15 cellular contexts compared by ENCODE assay signal in genomic region chr5:173020643-173021042, GRCh38. TPM values are rescaled to one million over a fixed set of nuclear protein-coding genes. Genes with fewer than 3 reads are reported as not detected.
DNase-seq lines count a peak whose midpoint lies in the region; TF ChIP-seq lines count a peak whose summit lies in the region.
"Had no signal": no experiment of that assay in that cellular context is flagged by ENCODE, and none has a peak within 500 bp of the region (broad histone marks: within the 10 kb centered on the region; RNA-seq: fewer than 3 reads in every experiment).

No MANE protein-coding gene starts in this region.

- H3K36me3 Mint-ChIP-seq in MCF 10A (ENCODE audit: insufficient read depth, unreplicated experiment): peaks cover 54% of the 10 kb centered on the region

- H3K4me1 Mint-ChIP-seq in MCF 10A (ENCODE audit: insufficient read depth, unreplicated experiment): peaks cover 37% of the 10 kb centered on the region

- H3K4me1 ChIP-seq in breast epithelium (peaks cover 5 to 9% of the 10 kb centered on the region in 2 donors), cardiac muscle cell (ENCODE audit: low read depth) (peaks cover 23% of the 10 kb centered on the region), muscle layer of duodenum (ENCODE audit: control insufficient read depth in 1 of 2, insufficient read depth in 2 of 2, low read length in 2 of 2) (peaks cover 11 to 24% of the 10 kb centered on the region in 2 donors), thyroid gland (peaks cover 59 to 61% of the 10 kb centered on the region in 2 donors)

- H3K4me3 ChIP-seq in breast epithelium: no peak overlapping the region
- H3K4me3 ChIP-seq in cardiac muscle cell: no peak overlapping the region
- no peak overlapping the region for H3K4me3 ChIP-seq in muscle layer of duodenum (ENCODE audit: low read depth in 1 of 2, low read length in 2 of 2)
- H3K4me3 ChIP-seq in thyroid gland (replicated peaks in 1 of 3): no peak overlapping the region
- H3K4me3 ChIP-seq: skin epidermis had no signal

- intact Hi-C loops in MCF 10A (cut with micrococcal nuclease): no loop called here
- intact Hi-C loops in breast epithelium (cut with DNase I; ENCODE audit: low total_unique reads): no loop called here
- intact Hi-C loops in thyroid gland (cut with DNase I): no loop called here

- H3K4me3 Mint-ChIP-seq in MCF 10A (ENCODE audit: unreplicated experiment): no peak overlapping the region
- H3K4me3 Mint-ChIP-seq: activated naive CD8-positive, alpha-beta T cell treated with anti-CD3 and anti-CD28 coated beads, Interleukin-2, amount 50 U/mL, for 24 hours; naive thymus-derived CD8-positive, alpha-beta T cell had no signal

- no peak for TF ChIP-seq POLR2A in breast epithelium (IDR thresholded peaks at IDR 0.05)
- peak in 1 of 2 donors; percentile 54 for TF ChIP-seq POLR2A in thyroid gland (IDR thresholded peaks at IDR 0.05)

- POLR2A ChIA-PET in MCF 10A (lab: Yijun Ruan, JAX): no interaction called here

- CTCF ChIA-PET in MCF 10A (lab: Yijun Ruan, JAX): no interaction called here

- TF ChIP-seq CTCF in MCF 10A (IDR thresholded peaks at IDR 0.05; ENCODE audit: unreplicated experiment): no peak
- no peak for TF ChIP-seq CTCF in breast epithelium (IDR thresholded peaks at IDR 0.05)
- TF ChIP-seq CTCF in cardiac muscle cell (IDR thresholded peaks at IDR 0.05; ENCODE audit: low read depth, low read length): no peak
- peak in 1 of 6 experiments; percentile 2 for TF ChIP-seq CTCF in thyroid gland (IDR thresholded peaks at IDR 0.05)

- no peaks in the 10 kb centered on the region for H3K9me3 ChIP-seq in breast epithelium
- H3K9me3 ChIP-seq in cardiac muscle cell (ENCODE audit: low read depth): no peaks in the 10 kb centered on the region
- no peaks in the 10 kb centered on the region for H3K9me3 ChIP-seq in muscle layer of duodenum (ENCODE audit: control insufficient read depth in 1 of 2, low read length in 2 of 2)
- H3K9me3 ChIP-seq in thyroid gland: no peaks in the 10 kb centered on the region

- H3K27me3 Mint-ChIP-seq in MCF 10A (ENCODE audit: insufficient read depth, unreplicated experiment): no peaks in the 10 kb centered on the region
- H3K27me3 Mint-ChIP-seq: activated naive CD8-positive, alpha-beta T cell treated with anti-CD3 and anti-CD28 coated beads, Interleukin-2, amount 50 U/mL, for 24 hours; IgD-negative memory B cell; naive thymus-derived CD8-positive, alpha-beta T cell had no signal

- DNase-seq in MCF 10A (ENCODE audit: unreplicated experiment): no peak
- no peak for DNase-seq in breast epithelium (ENCODE audit: low spot score in 2 of 2)
- peak in 1 of 2 donors; percentile 38 for DNase-seq in cardiac muscle cell (ENCODE audit: low read depth in 1 of 2, low spot score in 1 of 2)
- DNase-seq in thyroid gland: peak; percentile 91 to 93
- no peak for DNase-seq in activated CD4-positive, alpha-beta T cell treated with anti-CD3 and anti-CD28 coated beads, Interleukin-2, amount 50 U/mL, for 4 hours
- no peak for DNase-seq in SW 1271 (lab: John Stamatoyannopoulos, UW)
- no peak for DNase-seq in RPMI8226
- DNase-seq: activated naive CD8-positive, alpha-beta T cell treated with anti-CD3 and anti-CD28 coated beads, Interleukin-2, amount 50 U/mL, for 24 hours; foreskin melanocyte; kidney; naive thymus-derived CD8-positive, alpha-beta T cell; NCI-H1092 treated with DMSO at 0.1 percent for 48 hours had no signal

- peak overlapping the region; percentile 49 for H3K27ac Mint-ChIP-seq in MCF 10A (ENCODE audit: low read depth, unreplicated experiment)

- BruUV-seq in MCF 10A (replicated peaks; lab: Mats Ljungman, UMichigan): no TSS peak

- no peaks in the 10 kb centered on the region for H3K27me3 ChIP-seq in breast epithelium
- H3K27me3 ChIP-seq in cardiac muscle cell: no peaks in the 10 kb centered on the region
- H3K27me3 ChIP-seq in muscle layer of duodenum (ENCODE audit: low read depth, low read length): no peaks in the 10 kb centered on the region
- H3K27me3 ChIP-seq in thyroid gland: no peaks in the 10 kb centered on the region

- no peak overlapping the region for H3K27ac ChIP-seq in breast epithelium
- H3K27ac ChIP-seq in cardiac muscle cell: peak overlapping the region; percentile 80
- peak overlapping the region; percentile 7 for H3K27ac ChIP-seq in muscle layer of duodenum (ENCODE audit: low read length)
- peak overlapping the region; percentile 88 to 99 (median 90) for H3K27ac ChIP-seq in thyroid gland

- no peaks in the 10 kb centered on the region for H3K9me3 Mint-ChIP-seq in MCF 10A (ENCODE audit: unreplicated experiment)
- H3K9me3 Mint-ChIP-seq: activated naive CD8-positive, alpha-beta T cell treated with anti-CD3 and anti-CD28 coated beads, Interleukin-2, amount 50 U/mL, for 24 hours; IgD-negative memory B cell; naive thymus-derived CD8-positive, alpha-beta T cell had no signal

- WGBS in thyroid gland, 2 donors: 19 to 28% methylated on average over 9 of the region's 9 CpGs

- no peaks in the 10 kb centered on the region for H3K36me3 ChIP-seq in breast epithelium
- H3K36me3 ChIP-seq in cardiac muscle cell: no peaks in the 10 kb centered on the region
- H3K36me3 ChIP-seq in muscle layer of duodenum (ENCODE audit: control insufficient read depth in 1 of 2, insufficient read depth in 2 of 2, low read length in 2 of 2): no peaks in the 10 kb centered on the region
- H3K36me3 ChIP-seq in thyroid gland: no peaks in the 10 kb centered on the region

RNA-seq across cellular contexts. Expression of gene CREBRF, which starts 35.5 kb away (rescaled TPM):
- total RNA-seq in MCF 10A (2022) (16.2 and 22.7 TPM in 2 replicates), breast epithelium (10 to 100 TPM; 51.1 to 77.1 (median 63.8) TPM), cardiac muscle cell (11.6 and 11.9 TPM in 2 replicates), thyroid gland (100 to 1,000 TPM in 1 of 4 donors, 10 to 100 TPM in 3; 47.7 to 125 (median 77.3) TPM)
- 5.8 and 18.0 TPM in 2 replicates for polyA plus RNA-seq in cardiac muscle cell

RNA-seq across cellular contexts. Expression of gene ATP6V0E1, which starts 37.1 kb away (rescaled TPM):
- total RNA-seq in MCF 10A (2022) (171 and 243 TPM in 2 replicates), breast epithelium (100 to 1,000 TPM; 173 to 219 (median 185) TPM), cardiac muscle cell (52.2 and 64.2 TPM in 2 replicates), thyroid gland (100 to 1,000 TPM; 170 to 254 (median 198) TPM)
- 224 and 301 TPM in 2 replicates for polyA plus RNA-seq in cardiac muscle cell

Comparison
In these comparisons a context has a peak if more than half of its experiments do, and no peak if none do; other contexts are left out.
1. DNase-seq: peak in thyroid gland (2 of 2); none in MCF 10A (single experiment), breast epithelium (0 of 2), activated CD4-positive, alpha-beta T cell treated with anti-CD3 and anti-CD28 coated beads, Interleukin-2, amount 50 U/mL, for 4 hours (0 of 2), SW 1271 (0 of 2) and RPMI8226 (single experiment).
2. H3K27ac ChIP-seq: peak in cardiac muscle cell (single experiment), muscle layer of duodenum (single experiment) and thyroid gland (3 of 3); none in breast epithelium (0 of 2).